Comparison of ENCODE assay signal across 41 cellular contexts in genomic region chr6:96051555-96051954, GRCh38. TPM values are rescaled to one million over a fixed set of nuclear protein-coding genes. Genes with fewer than 3 reads are reported as not detected.
"Had no signal": no experiment of that assay in that cellular context is flagged by ENCODE, and none has a peak within 500 bp of the region (broad histone marks: within the 10 kb centered on the region; RNA-seq: fewer than 3 reads in every experiment).

No MANE protein-coding gene starts in this region.

- H3K4me3 ChIP-seq: adrenal gland, ascending aorta, body of pancreas, breast epithelium, cardiac muscle cell had no signal

- H3K36me3 Mint-ChIP-seq: activated naive CD4-positive, alpha-beta T cell treated with anti-CD3 and anti-CD28 coated beads, Interleukin-2, amount 10 ng/mL, durations not matched to agents 7 days and 5 days; activated naive CD4-positive, alpha-beta T cell treated with anti-CD3 and anti-CD28 coated beads, Interleukin-2, amount 50 U/mL, for 24 hours; activated naive CD4-positive, alpha-beta T cell treated with anti-CD3 and anti-CD28 coated beads, Interleukin-2, amount 50 U/mL, for 72 hours; activated naive CD8-positive, alpha-beta T cell; activated naive CD8-positive, alpha-beta T cell treated with anti-CD3 and anti-CD28 coated beads for 36 hours; activated naive CD8-positive, alpha-beta T cell treated with anti-CD3 and anti-CD28 coated beads, Interleukin-2, amount 10 ng/mL, durations not matched to agents 7 days and 5 days had no signal

- H3K27ac ChIP-seq: adrenal gland, ascending aorta, body of pancreas, brain microvascular endothelial cell, breast epithelium, cardiac muscle cell had no signal

- FAIRE-seq: astrocyte, bronchial epithelial cell had no signal

- H3K4me3 Mint-ChIP-seq: activated naive CD4-positive, alpha-beta T cell treated with anti-CD3 and anti-CD28 coated beads for 36 hours; activated naive CD4-positive, alpha-beta T cell treated with anti-CD3 and anti-CD28 coated beads, Interleukin-2, amount 10 ng/mL, durations not matched to agents 7 days and 5 days; activated naive CD4-positive, alpha-beta T cell treated with anti-CD3 and anti-CD28 coated beads, Interleukin-2, amount 50 U/mL, for 24 hours; activated naive CD8-positive, alpha-beta T cell; activated naive CD8-positive, alpha-beta T cell treated with anti-CD3 and anti-CD28 coated beads for 36 hours; activated naive CD8-positive, alpha-beta T cell treated with anti-CD3 and anti-CD28 coated beads, Interleukin-2, amount 10 ng/mL, durations not matched to agents 7 days and 5 days; activated naive CD8-positive, alpha-beta T cell treated with anti-CD3 and anti-CD28 coated beads, Interleukin-2, amount 50 U/mL, for 24 hours; activated T-cell treated with anti-CD3 and anti-CD28 coated beads, Interleukin-2, amount 50 U/mL, for 24 hours; activated T-cell treated with anti-CD3 and anti-CD28 coated beads, Interleukin-2, amount 50 U/mL, for 4 hours; activated T-cell treated with anti-CD3 and anti-CD28 coated beads, Interleukin-2, amount 50 U/mL, for 72 hours; activated T-helper 1 cell treated with anti-CD3 and anti-CD28 coated beads, Interleukin-12 subunit alpha, Interleukin-12 subunit beta, Interleukin-2, Interleukin-4 antibody, amounts not matched to agents 30 ng/mL and 10 ng/mL and 1 ng/mL, durations not matched to agents 14 hours and 24 hours and 36 hours; activated T-helper 17 cell treated with anti-CD3 and anti-CD28 coated beads, Interleukin-2, amount 50 U/mL, for 72 hours; central memory CD8-positive, alpha-beta T cell had no signal

- H3K4me1 ChIP-seq: adrenal gland, ascending aorta, body of pancreas, breast epithelium had no signal

- H3K27me3 ChIP-seq: adrenal gland, ascending aorta, body of pancreas, brain microvascular endothelial cell, breast epithelium, cardiac muscle cell had no signal

- H3K4me1 Mint-ChIP-seq: activated naive CD4-positive, alpha-beta T cell treated with anti-CD3 and anti-CD28 coated beads, Interleukin-2, amount 10 ng/mL, durations not matched to agents 7 days and 5 days; activated naive CD4-positive, alpha-beta T cell treated with anti-CD3 and anti-CD28 coated beads, Interleukin-2, amount 50 U/mL, for 24 hours; activated naive CD8-positive, alpha-beta T cell treated with anti-CD3 and anti-CD28 coated beads for 36 hours; activated naive CD8-positive, alpha-beta T cell treated with anti-CD3 and anti-CD28 coated beads, Interleukin-2, amount 10 ng/mL, durations not matched to agents 7 days and 5 days; activated naive CD8-positive, alpha-beta T cell treated with anti-CD3 and anti-CD28 coated beads, Interleukin-2, amount 50 U/mL, for 24 hours; activated T-helper 17 cell treated with anti-CD3 and anti-CD28 coated beads, Interleukin-2, amount 50 U/mL, for 72 hours; central memory CD8-positive, alpha-beta T cell had no signal

- H3K9me3 ChIP-seq: adrenal gland, ascending aorta, body of pancreas, breast epithelium had no signal

- H3K27ac Mint-ChIP-seq: activated naive CD4-positive, alpha-beta T cell treated with anti-CD3 and anti-CD28 coated beads for 36 hours; activated naive CD4-positive, alpha-beta T cell treated with anti-CD3 and anti-CD28 coated beads, Interleukin-2, amount 10 ng/mL, durations not matched to agents 7 days and 5 days; activated naive CD4-positive, alpha-beta T cell treated with anti-CD3 and anti-CD28 coated beads, Interleukin-2, amount 50 U/mL, for 24 hours; activated naive CD4-positive, alpha-beta T cell treated with anti-CD3 and anti-CD28 coated beads, Interleukin-2, amount 50 U/mL, for 72 hours; activated naive CD8-positive, alpha-beta T cell; activated naive CD8-positive, alpha-beta T cell treated with anti-CD3 and anti-CD28 coated beads for 36 hours; activated naive CD8-positive, alpha-beta T cell treated with anti-CD3 and anti-CD28 coated beads, Interleukin-2, amount 10 ng/mL, durations not matched to agents 7 days and 5 days; activated naive CD8-positive, alpha-beta T cell treated with anti-CD3 and anti-CD28 coated beads, Interleukin-2, amount 50 U/mL, for 24 hours; activated T-cell treated with anti-CD3 and anti-CD28 coated beads, Interleukin-2, amount 50 U/mL, for 24 hours; activated T-cell treated with anti-CD3 and anti-CD28 coated beads, Interleukin-2, amount 50 U/mL, for 72 hours; activated T-helper 1 cell treated with anti-CD3 and anti-CD28 coated beads, Interleukin-12 subunit alpha, Interleukin-12 subunit beta, Interleukin-2, Interleukin-4 antibody, amounts not matched to agents 30 ng/mL and 10 ng/mL and 1 ng/mL, durations not matched to agents 14 hours and 24 hours and 36 hours; activated T-helper 17 cell treated with anti-CD3 and anti-CD28 coated beads, Interleukin-2, amount 50 U/mL, for 72 hours; activated T-helper 2 cell treated with anti-CD3 and anti-CD28 coated beads, Interferon-gamma antibody, Interleukin-2, Interleukin-4, amounts not matched to agents 10 μg/mL and 5 μg/mL and 100 μg/mL, durations not matched to agents 14 hours and 24 hours and 36 hours had no signal

- H3K9me3 Mint-ChIP-seq: activated naive CD4-positive, alpha-beta T cell treated with anti-CD3 and anti-CD28 coated beads, Interleukin-2, amount 50 U/mL, for 24 hours; activated naive CD8-positive, alpha-beta T cell treated with anti-CD3 and anti-CD28 coated beads for 36 hours; activated naive CD8-positive, alpha-beta T cell treated with anti-CD3 and anti-CD28 coated beads, Interleukin-2, amount 10 ng/mL, durations not matched to agents 7 days and 5 days; activated naive CD8-positive, alpha-beta T cell treated with anti-CD3 and anti-CD28 coated beads, Interleukin-2, amount 50 U/mL, for 24 hours; activated T-cell treated with anti-CD3 and anti-CD28 coated beads, Interleukin-2, amount 50 U/mL, for 24 hours; activated T-cell treated with anti-CD3 and anti-CD28 coated beads, Interleukin-2, amount 50 U/mL, for 4 hours; activated T-helper 1 cell treated with anti-CD3 and anti-CD28 coated beads, Interleukin-12 subunit alpha, Interleukin-12 subunit beta, Interleukin-2, Interleukin-4 antibody, amounts not matched to agents 30 ng/mL and 10 ng/mL and 1 ng/mL, durations not matched to agents 14 hours and 24 hours and 36 hours; activated T-helper 2 cell treated with anti-CD3 and anti-CD28 coated beads, Interferon-gamma antibody, Interleukin-2, Interleukin-4, amounts not matched to agents 10 μg/mL and 5 μg/mL and 100 μg/mL, durations not matched to agents 14 hours and 24 hours and 36 hours; central memory CD8-positive, alpha-beta T cell had no signal

- H3K36me3 ChIP-seq: adrenal gland, ascending aorta, brain microvascular endothelial cell, breast epithelium, cardiac muscle cell had no signal

- ATAC-seq: activated naive CD4-positive, alpha-beta T cell treated with anti-CD3 and anti-CD28 coated beads, Interleukin-2, amount 50 U/mL, for 72 hours; activated naive CD8-positive, alpha-beta T cell treated with anti-CD3 and anti-CD28 coated beads, Interleukin-2, amount 50 U/mL, for 24 hours; activated T-cell treated with anti-CD3 and anti-CD28 coated beads, Interleukin-2, amount 50 U/mL, for 4 hours; activated T-cell treated with anti-CD3 and anti-CD28 coated beads, Interleukin-2, amount 50 U/mL, for 72 hours; activated T-helper 17 cell treated with anti-CD3 and anti-CD28 coated beads, Interleukin-2, amount 50 U/mL, for 72 hours; body of pancreas had no signal

- H3K27me3 Mint-ChIP-seq: activated naive CD4-positive, alpha-beta T cell treated with anti-CD3 and anti-CD28 coated beads, Interleukin-2, amount 10 ng/mL, durations not matched to agents 7 days and 5 days; activated naive CD4-positive, alpha-beta T cell treated with anti-CD3 and anti-CD28 coated beads, Interleukin-2, amount 50 U/mL, for 24 hours; activated naive CD8-positive, alpha-beta T cell; activated naive CD8-positive, alpha-beta T cell treated with anti-CD3 and anti-CD28 coated beads for 36 hours; activated naive CD8-positive, alpha-beta T cell treated with anti-CD3 and anti-CD28 coated beads, Interleukin-2, amount 10 ng/mL, durations not matched to agents 7 days and 5 days; activated naive CD8-positive, alpha-beta T cell treated with anti-CD3 and anti-CD28 coated beads, Interleukin-2, amount 50 U/mL, for 24 hours; activated T-cell treated with anti-CD3 and anti-CD28 coated beads, Interleukin-2, amount 50 U/mL, for 24 hours; activated T-helper 17 cell treated with anti-CD3 and anti-CD28 coated beads, Interleukin-2, amount 50 U/mL, for 72 hours; brain; central memory CD8-positive, alpha-beta T cell had no signal

- DNase-seq: activated effector memory CD4-positive, alpha-beta T cell treated with anti-CD3 and anti-CD28 coated beads, Interleukin-2, amount 50 U/mL, for 16 hours; activated effector memory CD4-positive, alpha-beta T cell treated with Interleukin-2 at 50 U/mL for 16 hours; activated gamma-delta T cell; activated gamma-delta T cell treated with Interleukin-2 at 50 U/mL for 16 hours; activated naive CD4-positive, alpha-beta T cell; activated naive CD4-positive, alpha-beta T cell treated with anti-CD3 and anti-CD28 coated beads for 36 hours; activated naive CD4-positive, alpha-beta T cell treated with anti-CD3 and anti-CD28 coated beads, Interleukin-2, amount 10 ng/mL, durations not matched to agents 7 days and 5 days; activated naive CD4-positive, alpha-beta T cell treated with anti-CD3 and anti-CD28 coated beads, Interleukin-2, amount 50 U/mL, for 16 hours; activated naive CD4-positive, alpha-beta T cell treated with Interleukin-2 at 50 U/mL for 16 hours; activated naive CD8-positive, alpha-beta T cell treated with anti-CD3 and anti-CD28 coated beads for 36 hours; activated naive CD8-positive, alpha-beta T cell treated with anti-CD3 and anti-CD28 coated beads, Interleukin-2, amount 10 ng/mL, durations not matched to agents 7 days and 5 days; activated naive CD8-positive, alpha-beta T cell treated with anti-CD3 and anti-CD28 coated beads, Interleukin-2, amount 50 U/mL, for 24 hours; activated T-cell treated with anti-CD3 and anti-CD28 coated beads for 4 hours; activated T-cell treated with anti-CD3 and anti-CD28 coated beads, Interleukin-2, amount 50 U/mL, for 1 hour; activated T-cell treated with anti-CD3 and anti-CD28 coated beads, Interleukin-2, amount 50 U/mL, for 24 hours; activated T-cell treated with anti-CD3 and anti-CD28 coated beads, Interleukin-2, amount 50 U/mL, for 4 hours; activated T-cell treated with anti-CD3 and anti-CD28 coated beads, Interleukin-2, amount 50 U/mL, for 48 hours; activated T-cell treated with anti-CD3 and anti-CD28 coated beads, Interleukin-2, amount 50 U/mL, for 72 hours; adrenal gland; amniotic stem cell; amygdala; anterior cingulate cortex; aorta; body of pancreas; brain microvascular endothelial cell; caudate nucleus; central memory CD4-positive, alpha-beta T cell; cerebellar nuclear complex had no signal

RNA-seq across cellular contexts. Expression of gene FUT9, which starts 35.8 kb away (rescaled TPM):
- total RNA-seq: activated naive CD4-positive, alpha-beta T cell treated with anti-CD3 and anti-CD28 coated beads for 36 hours; activated naive CD4-positive, alpha-beta T cell treated with anti-CD3 and anti-CD28 coated beads, Interleukin-2, amount 50 U/mL, for 72 hours; activated naive CD8-positive, alpha-beta T cell treated with anti-CD3 and anti-CD28 coated beads for 36 hours; activated naive CD8-positive, alpha-beta T cell treated with anti-CD3 and anti-CD28 coated beads, Interleukin-2, amount 10 ng/mL, durations not matched to agents 7 days and 5 days; activated T-cell treated with anti-CD3 and anti-CD28 coated beads, Interleukin-2, amount 50 U/mL, for 4 hours; activated T-cell treated with anti-CD3 and anti-CD28 coated beads, Interleukin-2, amount 50 U/mL, for 72 hours; activated T-helper 1 cell treated with anti-CD3 and anti-CD28 coated beads, Interleukin-12 subunit alpha, Interleukin-12 subunit beta, Interleukin-2, Interleukin-4 antibody, amounts not matched to agents 30 ng/mL and 10 ng/mL and 1 ng/mL, durations not matched to agents 14 hours and 24 hours and 36 hours; activated T-helper 17 cell treated with anti-CD3 and anti-CD28 coated beads, Interleukin-2, amount 50 U/mL, for 72 hours; activated T-helper 2 cell treated with anti-CD3 and anti-CD28 coated beads, Interferon-gamma antibody, Interleukin-2, Interleukin-4, amounts not matched to agents 10 μg/mL and 5 μg/mL and 100 μg/mL, durations not matched to agents 14 hours and 24 hours and 36 hours; aorta; ascending aorta; bronchial epithelial cell; cardiac muscle cell had no signal
- polyA plus RNA-seq: cardiac muscle cell had no signal
